9 cellular contexts compared by ENCODE assay signal in genomic region chr5:35129921-35130485, GRCh38.
DNase-seq lines count a peak whose midpoint lies in the region; ATAC-seq and TF ChIP-seq lines count a peak whose summit lies in the region.
"Had no signal": no experiment of that assay in that cellular context is flagged by ENCODE, and none has a peak within 500 bp of the region (broad histone marks: within the 10 kb centered on the region; RNA-seq: fewer than 3 reads in every experiment).

No MANE protein-coding gene starts in this region.

- H3K4me1 ChIP-seq in DND-41 (ENCODE audit: insufficient read depth, low read length) (peaks cover 11% of the 10 kb centered on the region; the same call in 1 of the 2 replicates), trophoblast cell (ENCODE audit: control insufficient read depth in 1 of 2, insufficient read depth in 2 of 2, low read length in 2 of 2) (peaks cover 4 to 7% of the 10 kb centered on the region in 2 experiments)

- peak overlapping the region; percentile 38 for H2BK12ac ChIP-seq in trophoblast cell (ENCODE audit: low read length)

- no peak for TF ChIP-seq CTCF in DND-41 (IDR thresholded peaks at IDR 0.05; ENCODE audit: borderline replicate concordance, extremely low read depth, low read length, poor library complexity, severe bottlenecking)

- peak overlapping the region; percentile 54 for H2BK120ac ChIP-seq in trophoblast cell (ENCODE audit: insufficient read depth, low read length, poor library complexity)

- H4K8ac ChIP-seq in trophoblast cell (ENCODE audit: low read depth, low read length), result no peak overlapping the region

- H3K4me1 Mint-ChIP-seq in activated naive CD8-positive, alpha-beta T cell treated with anti-CD3 and anti-CD28 coated beads for 36 hours, result peaks cover 18% of the 10 kb centered on the region

- H3K4me2 ChIP-seq in DND-41 (ENCODE audit: insufficient read depth, low read length), result 0 out of 2 replicates have a peak overlapping the region, but pooled peaks have one; percentile 13
- H3K4me2 ChIP-seq in trophoblast cell (ENCODE audit: low read length), result no peak overlapping the region

- no peak overlapping the region for H3K27ac ChIP-seq in DND-41 (ENCODE audit: low read length)
- no peak overlapping the region for H3K27ac ChIP-seq in trophoblast cell (ENCODE audit: low read depth, low read length)
- H3K27ac ChIP-seq: cardiac muscle cell had no signal

- no peak overlapping the region for H3K18ac ChIP-seq in trophoblast cell (ENCODE audit: low read length)

- no peak overlapping the region for H3K27ac Mint-ChIP-seq in activated naive CD8-positive, alpha-beta T cell treated with anti-CD3 and anti-CD28 coated beads for 36 hours

- peak overlapping the region; percentile 63 for H4K91ac ChIP-seq in trophoblast cell (ENCODE audit: low read depth, low read length)

- H4K12ac ChIP-seq in trophoblast cell (ENCODE audit: low read depth, low read length), result no peak overlapping the region

- TF ChIP-seq POLR2A in GM18505 (IDR thresholded peaks at IDR 0.05; ENCODE audit: borderline replicate concordance, extremely low read depth, insufficient read depth, insufficient read length), result no peak

- H3K9me3 Mint-ChIP-seq in activated naive CD8-positive, alpha-beta T cell treated with anti-CD3 and anti-CD28 coated beads for 36 hours, result no peaks in the 10 kb centered on the region

- WGBS in trophoblast cell (ENCODE audit: extremely low coverage, insufficient coverage, insufficient read length), result no CpG with 5 or more reads among the region's 7 CpGs

- peaks cover 35% of the 10 kb centered on the region for H3K27me3 ChIP-seq in DND-41 (ENCODE audit: insufficient read depth, low read length, poor library complexity)
- no peaks in the 10 kb centered on the region for H3K27me3 ChIP-seq in trophoblast cell (ENCODE audit: insufficient read depth, low read length)
- H3K27me3 ChIP-seq: cardiac muscle cell had no signal

- no peak overlapping the region for H3K4ac ChIP-seq in trophoblast cell (ENCODE audit: low read depth, low read length)

- H3K9ac ChIP-seq in DND-41 (ENCODE audit: low read depth, low read length) (no peak overlapping the region), trophoblast cell (ENCODE audit: low read length) (no peak overlapping the region)

- no peak overlapping the region for H2AK5ac ChIP-seq in trophoblast cell (ENCODE audit: low read length)

- no peak overlapping the region for H3K4me3 Mint-ChIP-seq in activated naive CD8-positive, alpha-beta T cell treated with anti-CD3 and anti-CD28 coated beads for 36 hours

- ATAC-seq in DND-41 (ENCODE audit: insufficient read depth, low read depth), result peak; percentile 100
- no peak for ATAC-seq in HG02885 (IDR thresholded peaks at IDR 0.05; ENCODE audit: poor library complexity, unreplicated experiment)
- ATAC-seq in GM18505 (IDR thresholded peaks at IDR 0.05; ENCODE audit: unreplicated experiment), result no peak

- H3K4me3 ChIP-seq in DND-41 (ENCODE audit: low read depth in 1 of 2, low read length in 2 of 2) (no peak overlapping the region), trophoblast cell (ENCODE audit: low read depth, low read length) (no peak overlapping the region)
- H3K4me3 ChIP-seq: cardiac muscle cell had no signal

- H3K36me3 ChIP-seq in DND-41 (ENCODE audit: insufficient read depth, low read length) (no peaks in the 10 kb centered on the region), trophoblast cell (ENCODE audit: control insufficient read depth in 1 of 2, insufficient read depth in 2 of 2, low read length in 2 of 2) (no peaks in the 10 kb centered on the region)
- H3K36me3 ChIP-seq: cardiac muscle cell had no signal

- peaks cover 6% of the 10 kb centered on the region for H4K20me1 ChIP-seq in DND-41 (ENCODE audit: insufficient read depth, low read length)

- H2AFZ ChIP-seq in DND-41 (ENCODE audit: low read depth, low read length), result no peak overlapping the region
- H2AFZ ChIP-seq in trophoblast cell (ENCODE audit: insufficient read depth, low read length, poor library complexity), result no peak overlapping the region

- no peaks in the 10 kb centered on the region for H3K79me2 ChIP-seq in DND-41 (ENCODE audit: insufficient read depth, low read length)
- no peaks in the 10 kb centered on the region for H3K79me2 ChIP-seq in trophoblast cell (ENCODE audit: control insufficient read depth, insufficient read depth, low read length, poor library complexity)

- DNase-seq in DND-41 (peak; percentile 87), RPMI7951 (ENCODE audit: low read depth) (peak; percentile 95), trophoblast cell (peak; percentile 54 to 64), NCI-H2227 treated with DMSO at 0.1 percent for 48 hours (lab: John Stamatoyannopoulos, UW) (no peak), NCI-H748 treated with DMSO at 0.1 percent for 48 hours (lab: John Stamatoyannopoulos, UW) (no peak)
- peak; percentile 66 for DNase-seq in activated naive CD8-positive, alpha-beta T cell treated with anti-CD3 and anti-CD28 coated beads for 36 hours

- H3K23ac ChIP-seq in trophoblast cell (ENCODE audit: low read length), result no peak overlapping the region

- peaks cover 79% of the 10 kb centered on the region for H3K27me3 Mint-ChIP-seq in activated naive CD8-positive, alpha-beta T cell treated with anti-CD3 and anti-CD28 coated beads for 36 hours

- H3K9me3 ChIP-seq in DND-41 (ENCODE audit: insufficient read depth, low read length, severe bottlenecking) (no peaks in the 10 kb centered on the region), trophoblast cell (ENCODE audit: insufficient read depth, low read depth, low read length) (peaks cover 1% of the 10 kb centered on the region)

- H2BK5ac ChIP-seq in trophoblast cell (ENCODE audit: low read depth, low read length, poor library complexity), result no peak overlapping the region

- H3K14ac ChIP-seq in trophoblast cell (ENCODE audit: low read length), result no peak overlapping the region

- peaks cover 5% of the 10 kb centered on the region for H3K79me1 ChIP-seq in trophoblast cell (ENCODE audit: low read length)

- no peaks in the 10 kb centered on the region for H3K36me3 Mint-ChIP-seq in activated naive CD8-positive, alpha-beta T cell treated with anti-CD3 and anti-CD28 coated beads for 36 hours

Comparison
In these comparisons a context has a peak if more than half of its experiments do, and no peak if none do; other contexts are left out.
1. DNase-seq: peak in DND-41 (single experiment), RPMI7951 (single experiment), activated naive CD8-positive, alpha-beta T cell treated with anti-CD3 and anti-CD28 coated beads for 36 hours (single experiment) and trophoblast cell (2 of 2); none in NCI-H2227 treated with DMSO at 0.1 percent for 48 hours (single experiment) and NCI-H748 treated with DMSO at 0.1 percent for 48 hours (single experiment).